1 cellular context compared by ENCODE assay signal in genomic region chr12:8084351-8084750, GRCh38.
TF ChIP-seq lines count a peak whose summit lies in the region.

No MANE protein-coding gene starts in this region.

TF ChIP-seq in HepG2, 621 proteins besides CTCF, POLR2A, EP300 and RAD21:
- peak; percentile 63; the same call in 1 of the 2 replicates for TF ChIP-seq ZNF281 (CRISPR knock-in tag; IDR thresholded peaks at IDR 0.05; ENCODE audit: borderline replicate concordance)
